In genomic region chr7:103771294-103771693, GRCh38 we compare ENCODE assay signal across 21 cellular contexts.
"Had no signal": no experiment of that assay in that cellular context is flagged by ENCODE, and none has a peak within 500 bp of the region (broad histone marks: within the 10 kb centered on the region; RNA-seq: fewer than 3 reads in every experiment).

No MANE protein-coding gene starts in this region.

- ATAC-seq: heart left ventricle; left lung; lower lobe of right lung; natural killer cell treated with Interleukin-12 subunit alpha and Interleukin-12 subunit beta and Interleukin-15 and Interleukin-18, amount 100 ng/mL, for 72 hours; pancreas; right cardiac atrium; stimulated activated memory B cell treated with anti-CD40 and anti-IgM and Interleukin-4, amounts not matched to agents 10 μg/mL and 1 μg/mL and 100 μg/mL, for 72 hours had no signal

- H3K4me3 Mint-ChIP-seq: memory B cell; natural killer cell treated with Interleukin-12 subunit alpha and Interleukin-12 subunit beta and Interleukin-15 and Interleukin-18, amount 100 ng/mL, for 72 hours; stimulated activated memory B cell treated with anti-CD40 and anti-IgM and Interleukin-4, amounts not matched to agents 10 μg/mL and 1 μg/mL and 100 μg/mL, for 72 hours; stimulated activated naive CD8-positive, alpha-beta T cell treated with anti-CD3 and anti-CD28 coated beads, Interleukin-15, Interleukin-2, amounts not matched to agents 100 ng/mL and 50 ng/mL, for 24 hours had no signal

- H3K27me3 Mint-ChIP-seq: natural killer cell treated with Interleukin-12 subunit alpha and Interleukin-12 subunit beta and Interleukin-15 and Interleukin-18, amount 100 ng/mL, for 72 hours; stimulated activated memory B cell treated with anti-CD40 and anti-IgM and Interleukin-4, amounts not matched to agents 10 μg/mL and 1 μg/mL and 100 μg/mL, for 72 hours; stimulated activated naive CD8-positive, alpha-beta T cell treated with anti-CD3 and anti-CD28 coated beads, Interleukin-15, Interleukin-2, amounts not matched to agents 100 ng/mL and 50 ng/mL, for 24 hours had no signal

- H3K27me3 ChIP-seq: colonic mucosa, heart left ventricle, left lung, pancreas, spleen, tibial artery, upper lobe of left lung, uterus had no signal

- H3K4me1 ChIP-seq: colonic mucosa, heart left ventricle, left lung, lower lobe of right lung, pancreas, spleen, tibial artery, upper lobe of left lung, uterus had no signal

- DNase-seq: colonic mucosa; effector CD4-positive, alpha-beta T cell; heart left ventricle; left lung; lower lobe of right lung; midbrain; occipital lobe; pancreas; right cardiac atrium; spleen; stimulated activated CD4-positive, alpha-beta T cell treated with anti-CD3 and anti-CD28 coated beads, Interleukin-15, amount 100 ng/mL, for 24 hours; stimulated activated CD4-positive, alpha-beta T cell treated with anti-CD3 and anti-CD28 coated beads, Interleukin-1b, Interleukin-23, amount 100 ng/mL, for 48 hours; stimulated activated CD4-positive, alpha-beta T cell treated with anti-CD3 and anti-CD28 coated beads, Interleukin-4, amount 100 ng/mL, for 24 hours; tibial artery; upper lobe of left lung; uterus had no signal

- H3K9me3 Mint-ChIP-seq: memory B cell; stimulated activated memory B cell treated with anti-CD40 and anti-IgM and Interleukin-4, amounts not matched to agents 10 μg/mL and 1 μg/mL and 100 μg/mL, for 72 hours; stimulated activated naive CD8-positive, alpha-beta T cell treated with anti-CD3 and anti-CD28 coated beads, Interleukin-15, Interleukin-2, amounts not matched to agents 100 ng/mL and 50 ng/mL, for 24 hours had no signal

- H3K27ac ChIP-seq: colonic mucosa, heart left ventricle, left lung, lower lobe of right lung, pancreas, spleen, tibial artery, upper lobe of left lung, uterus had no signal

- H3K36me3 ChIP-seq: colonic mucosa, heart left ventricle, left lung, lower lobe of right lung, pancreas, spleen, tibial artery, upper lobe of left lung, uterus had no signal

- H3K4me1 Mint-ChIP-seq: memory B cell; stimulated activated memory B cell treated with anti-CD40 and anti-IgM and Interleukin-4, amounts not matched to agents 10 μg/mL and 1 μg/mL and 100 μg/mL, for 72 hours had no signal

- H3K36me3 Mint-ChIP-seq: memory B cell; natural killer cell treated with Interleukin-12 subunit alpha and Interleukin-12 subunit beta and Interleukin-15 and Interleukin-18, amount 100 ng/mL, for 72 hours; stimulated activated memory B cell treated with anti-CD40 and anti-IgM and Interleukin-4, amounts not matched to agents 10 μg/mL and 1 μg/mL and 100 μg/mL, for 72 hours had no signal

- H3K9me3 ChIP-seq: colonic mucosa, heart left ventricle, left lung, lower lobe of right lung, pancreas, spleen, tibial artery, upper lobe of left lung, uterus had no signal

- H3K4me3 ChIP-seq: colonic mucosa, heart left ventricle, left lung, lower lobe of right lung, pancreas, spleen, tibial artery, upper lobe of left lung, uterus had no signal

- H3K27ac Mint-ChIP-seq: memory B cell; natural killer cell treated with Interleukin-12 subunit alpha and Interleukin-12 subunit beta and Interleukin-15 and Interleukin-18, amount 100 ng/mL, for 72 hours; progenitor cell of endocrine pancreas; stimulated activated memory B cell treated with anti-CD40 and anti-IgM and Interleukin-4, amounts not matched to agents 10 μg/mL and 1 μg/mL and 100 μg/mL, for 72 hours; stimulated activated naive CD8-positive, alpha-beta T cell treated with anti-CD3 and anti-CD28 coated beads, Interleukin-15, Interleukin-2, amounts not matched to agents 100 ng/mL and 50 ng/mL, for 24 hours had no signal
